ENCODE assay signal across 35 cellular contexts in the genomic region with DNA sequence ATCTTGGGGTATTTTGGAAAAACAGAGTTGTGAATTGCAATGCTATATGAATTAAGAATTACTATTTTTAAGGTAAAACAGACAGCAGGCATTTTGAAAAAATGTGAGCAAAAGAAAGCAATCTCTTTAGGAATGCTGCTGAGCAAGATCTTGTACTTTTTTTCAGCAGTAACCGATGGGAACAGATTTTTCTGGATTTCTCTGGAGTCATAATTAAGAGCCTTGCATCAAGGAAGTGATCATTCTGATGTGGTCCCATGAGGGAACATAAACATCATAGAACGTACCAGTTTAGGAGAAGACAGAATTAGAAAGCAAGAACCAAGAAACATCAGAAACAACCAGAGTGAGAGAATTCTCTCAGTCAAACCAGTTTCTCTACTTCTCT.
DNase-seq lines count a peak whose midpoint lies in the region; FAIRE-seq and TF ChIP-seq lines count a peak whose summit lies in the region.
"Had no signal": no experiment of that assay in that cellular context is flagged by ENCODE, and none has a peak within 500 bp of the region (broad histone marks: within the 10 kb centered on the region; RNA-seq: fewer than 3 reads in every experiment).

No MANE protein-coding gene starts in this region.

- in situ Hi-C loops in transverse colon (cut with MboI; ENCODE audit: low pct_ligation_motif_present in 1 of 4, low pct_unique_long_range_greater_than_20kb in 1 of 4, low sequenced_read_pairs in 3 of 4): no loop called here

- dilution Hi-C loops in keratinocyte (cut with MboI; ENCODE audit: extremely low pct_ligation_motif_present, low sequenced_read_pairs): no loop called here

- H2AFZ ChIP-seq in keratinocyte (ENCODE audit: control insufficient read depth, low read length): no peak overlapping the region

- H3K4me1 Mint-ChIP-seq in Calu3 (ENCODE audit: low read depth, unreplicated experiment) (peaks cover 70% of the 10 kb centered on the region), nephron progenitor cell (no peaks in the 10 kb centered on the region)

- H3K4me2 ChIP-seq in keratinocyte (ENCODE audit: control insufficient read depth, extremely low read depth, insufficient read depth, low read depth, low read length): no peak overlapping the region
- H3K4me2 ChIP-seq: KMS-11 had no signal

- no TSS peak for BruUV-seq in Calu3 (replicated peaks; lab: Mats Ljungman, UMichigan)

- CTCF ChIA-PET in Calu3 (lab: Charles Lee): interaction anchor here (0.5 to 1.4 kb wide), 2 partner anchors 61 to 110 kb away, joined by 3 read pairs; no protein-coding TSS in a partner anchor

- intact Hi-C loops in Calu3 (cut with micrococcal nuclease; ENCODE audit: unreplicated experiment): loop anchor here (2.0 kb wide), 1 partner anchor 60 kb away; no protein-coding TSS in a partner anchor
- intact Hi-C loops in transverse colon (cut with DNase I; ENCODE audit: low total_unique reads): no loop called here

- H3K4me3 ChIP-seq in SK-N-MC (no peak overlapping the region), keratinocyte (ENCODE audit: control insufficient read depth in 2 of 3, extremely low read depth in 1 of 3, insufficient read depth in 2 of 3, low read depth in 1 of 3, low read length in 3 of 3) (no peak overlapping the region), transverse colon (no peak overlapping the region), BE2C (ENCODE audit: low read depth, low read length) (no peak overlapping the region)
- H3K4me3 ChIP-seq: right lobe of liver, testis, uterus had no signal

- TF ChIP-seq POLR2A in transverse colon (IDR thresholded peaks at IDR 0.05): no peak

- H3K27me3 Mint-ChIP-seq in Calu3 (ENCODE audit: unreplicated experiment) (no peaks in the 10 kb centered on the region), nephron progenitor cell (ENCODE audit: low read depth, poor library complexity) (peaks cover 5% of the 10 kb centered on the region)
- H3K27me3 Mint-ChIP-seq: activated CD4-positive, alpha-beta memory T cell treated with anti-CD3 and anti-CD28 coated beads, Interleukin-2, amount 10 ng/mL, durations not matched to agents 7 days and 5 days; progenitor cell of endocrine pancreas had no signal

- 25 to 39% methylated on average over 2 of the region's 2 CpGs for WGBS in transverse colon (ENCODE audit: low coverage in 1 of 2), 2 donors

- TF ChIP-seq EP300 in transverse colon (IDR thresholded peaks at IDR 0.05; ENCODE audit: low read depth): no peak

- peak; percentile 32 for FAIRE-seq in keratinocyte (lab: Jason Lieb, UNC)
- FAIRE-seq: colon had no signal

- H3K9me1 ChIP-seq in keratinocyte (ENCODE audit: control insufficient read depth, extremely low read depth, insufficient read depth, low read length): no peaks in the 10 kb centered on the region

- H4K20me1 ChIP-seq in keratinocyte (ENCODE audit: control insufficient read depth, extremely low read depth, insufficient read depth, low read length): no peaks in the 10 kb centered on the region

- no peaks in the 10 kb centered on the region for H3K79me2 ChIP-seq in keratinocyte (ENCODE audit: control insufficient read depth, insufficient read depth, low read length)

- TF ChIP-seq CTCF in Calu3 (IDR thresholded peaks at IDR 0.05; ENCODE audit: unreplicated experiment) (no peak), keratinocyte (optimal IDR thresholded peaks at IDR 0.05 in 1 of 3, IDR thresholded peaks at IDR 0.05 in 1 of 3, conservative IDR thresholded peaks at IDR 0.05 in 1 of 3; ENCODE audit: extremely low read depth in 1 of 3, insufficient read depth in 2 of 3, low read length in 3 of 3) (no peak), transverse colon (IDR thresholded peaks at IDR 0.05) (no peak), BE2C (IDR thresholded peaks at IDR 0.05; ENCODE audit: low read depth, low read length) (no peak), nephron progenitor cell (IDR thresholded peaks at IDR 0.05) (no peak)

- H3K27ac ChIP-seq in SK-N-MC (peak overlapping the region; percentile 98), keratinocyte (ENCODE audit: control insufficient read depth, insufficient read depth, low read length) (no peak overlapping the region), transverse colon (peak overlapping the region in 3 of 4 donors; percentile 10 to 40 (median 38))
- H3K27ac ChIP-seq: epithelial cell of prostate, HL-60, KMS-11, neutrophil, right lobe of liver, testis, uterus had no signal

- H3K36me3 Mint-ChIP-seq in Calu3 (ENCODE audit: insufficient read depth, unreplicated experiment) (peaks cover 10% of the 10 kb centered on the region), nephron progenitor cell (ENCODE audit: low read depth) (no peaks in the 10 kb centered on the region)
- H3K36me3 Mint-ChIP-seq: activated naive CD4-positive, alpha-beta T cell treated with anti-CD3 and anti-CD28 coated beads, Interleukin-2, amount 50 U/mL, for 24 hours had no signal

- peak overlapping the region; percentile 91 for H3K27ac Mint-ChIP-seq in Calu3 (ENCODE audit: unreplicated experiment)
- H3K27ac Mint-ChIP-seq in nephron progenitor cell: no peak overlapping the region
- H3K27ac Mint-ChIP-seq: activated CD4-positive, alpha-beta memory T cell treated with anti-CD3 and anti-CD28 coated beads, Interleukin-2, amount 10 ng/mL, durations not matched to agents 7 days and 5 days; activated naive CD4-positive, alpha-beta T cell treated with anti-CD3 and anti-CD28 coated beads, Interleukin-2, amount 50 U/mL, for 24 hours; activated T-helper 2 cell treated with anti-CD3 and anti-CD28 coated beads, Interferon-gamma antibody, Interleukin-2, Interleukin-4, amounts not matched to agents 10 μg/mL and 5 μg/mL and 100 μg/mL, durations not matched to agents 14 hours and 24 hours and 36 hours; progenitor cell of endocrine pancreas; stimulated activated naive CD8-positive, alpha-beta T cell treated with anti-CD3 and anti-CD28 coated beads, Interleukin-15, Interleukin-2, amounts not matched to agents 100 ng/mL and 50 ng/mL, for 24 hours had no signal

- H3K9ac ChIP-seq in SK-N-MC (ENCODE audit: insufficient read length): no peak overlapping the region
- H3K9ac ChIP-seq in keratinocyte (ENCODE audit: control insufficient read depth, extremely low read depth, insufficient read depth, low read length): no peak overlapping the region
- H3K9ac ChIP-seq: KMS-11 had no signal

- H3K27me3 ChIP-seq in keratinocyte (ENCODE audit: control insufficient read depth, extremely low read depth, insufficient read depth, low read length) (no peaks in the 10 kb centered on the region), transverse colon (no peaks in the 10 kb centered on the region), BE2C (no peaks in the 10 kb centered on the region; the same call in none of the 2 replicates)
- H3K27me3 ChIP-seq: neutrophil, right lobe of liver, testis, uterus had no signal

- H3K9me3 Mint-ChIP-seq in Calu3 (ENCODE audit: low read depth, unreplicated experiment) (no peaks in the 10 kb centered on the region), nephron progenitor cell (no peaks in the 10 kb centered on the region)
- H3K9me3 Mint-ChIP-seq: activated naive CD4-positive, alpha-beta T cell treated with anti-CD3 and anti-CD28 coated beads, Interleukin-2, amount 50 U/mL, for 24 hours; activated T-helper 2 cell treated with anti-CD3 and anti-CD28 coated beads, Interferon-gamma antibody, Interleukin-2, Interleukin-4, amounts not matched to agents 10 μg/mL and 5 μg/mL and 100 μg/mL, durations not matched to agents 14 hours and 24 hours and 36 hours; stimulated activated naive CD8-positive, alpha-beta T cell treated with anti-CD3 and anti-CD28 coated beads, Interleukin-15, Interleukin-2, amounts not matched to agents 100 ng/mL and 50 ng/mL, for 24 hours had no signal

- H3K36me3 ChIP-seq in SK-N-MC (ENCODE audit: insufficient read depth, low read length): no peaks in the 10 kb centered on the region
- H3K36me3 ChIP-seq in keratinocyte (ENCODE audit: control insufficient read depth in 2 of 2, extremely low read depth in 1 of 2, insufficient read depth in 2 of 2, low read length in 2 of 2): no peaks in the 10 kb centered on the region
- H3K36me3 ChIP-seq in transverse colon: no peaks in the 10 kb centered on the region
- no peaks in the 10 kb centered on the region for H3K36me3 ChIP-seq in BE2C
- H3K36me3 ChIP-seq: neutrophil, right lobe of liver, uterus had no signal

- H3K4me1 ChIP-seq in keratinocyte (ENCODE audit: control insufficient read depth, extremely low read depth, insufficient read depth, low read length) (peaks cover 21% of the 10 kb centered on the region), transverse colon (peaks cover 0 to 44% (median 14%) of the 10 kb centered on the region in 4 donors), BE2C (no peaks in the 10 kb centered on the region)
- H3K4me1 ChIP-seq: testis, uterus had no signal

- H3K9me3 ChIP-seq in SK-N-MC (ENCODE audit: low read depth, low read length): no peaks in the 10 kb centered on the region
- no peaks in the 10 kb centered on the region for H3K9me3 ChIP-seq in keratinocyte (ENCODE audit: control insufficient read depth, low read depth, low read length)
- no peaks in the 10 kb centered on the region for H3K9me3 ChIP-seq in transverse colon
- no peaks in the 10 kb centered on the region for H3K9me3 ChIP-seq in BE2C
- H3K9me3 ChIP-seq: neutrophil, right lobe of liver, testis, uterus had no signal

- H3K4me3 Mint-ChIP-seq in Calu3 (ENCODE audit: low read depth, unreplicated experiment) (peak overlapping the region; percentile 17), nephron progenitor cell (no peak overlapping the region)
- H3K4me3 Mint-ChIP-seq: activated CD4-positive, alpha-beta memory T cell treated with anti-CD3 and anti-CD28 coated beads, Interleukin-2, amount 10 ng/mL, durations not matched to agents 7 days and 5 days; activated naive CD4-positive, alpha-beta T cell treated with anti-CD3 and anti-CD28 coated beads, Interleukin-2, amount 50 U/mL, for 24 hours; stimulated activated naive CD8-positive, alpha-beta T cell treated with anti-CD3 and anti-CD28 coated beads, Interleukin-15, Interleukin-2, amounts not matched to agents 100 ng/mL and 50 ng/mL, for 24 hours had no signal

- DNase-seq in Calu3 (no peak), SK-N-MC (ENCODE audit: low read depth, low spot score) (no peak), keratinocyte (ENCODE audit: low read depth, low spot score) (no peak), transverse colon (no peak), BE2C (no peak), nephron progenitor cell (no peak)
- no peak for DNase-seq in effector CD4-positive, alpha-beta T cell
- DNase-seq: activated CD4-positive, alpha-beta memory T cell treated with anti-CD3 and anti-CD28 coated beads, Interleukin-2, amount 10 ng/mL, durations not matched to agents 7 days and 5 days; activated CD8-positive, alpha-beta memory T cell treated with anti-CD3 and anti-CD28 coated beads, Interleukin-2, amount 50 U/mL, for 48 hours; C1 segment of cervical spinal cord; COR-L47; DMS79 treated with DMSO at 0.1 percent for 48 hours; effector CD8-positive, alpha-beta T cell; GOT3; hypothalamus; mesendoderm; MM.1S; NCI-H1436; NCI-H2081; NCI-H526 treated with DMSO at 0.1 percent for 48 hours; NK-92 treated with Interleukin-12 subunit alpha and Interleukin-12 subunit beta, amount 100 ng/mL, for 24 hours; right lobe of liver; Right ventricle myocardium superior; stimulated activated CD8-positive, alpha-beta memory T cell treated with anti-CD3 and anti-CD28 coated beads, Interleukin-4, amount 100 ng/mL, for 48 hours; testis; uterus had no signal
